ENCODE assay signal across 6 cellular contexts in genomic region chr2:201369318-201369717, GRCh38. TPM values are rescaled to one million over a fixed set of nuclear protein-coding genes. Genes with fewer than 3 reads are reported as not detected.
DNase-seq lines count a peak whose midpoint lies in the region; ATAC-seq, FAIRE-seq and TF ChIP-seq lines count a peak whose summit lies in the region.
"Not testable (repeated sequence)": the region's sequence is repeated elsewhere in the genome, so short reads cannot be mapped to it uniquely, and the experiment has no call there.
"Had no signal": no experiment of that assay in that cellular context is flagged by ENCODE, and none has a peak within 500 bp of the region (broad histone marks: within the 10 kb centered on the region; RNA-seq: fewer than 3 reads in every experiment).

No MANE protein-coding gene starts in this region.

- not testable (repeated sequence) for H3K79me2 ChIP-seq in HepG2 (ENCODE audit: insufficient read depth, low read length)

- not testable (repeated sequence) for H3K27ac Mint-ChIP-seq in WTC11

- H3K18ac ChIP-seq in neuronal stem cell (ENCODE audit: low read length) = not testable (repeated sequence)

- POLR2A ChIA-PET in WTC11 (lab: Charles Lee); HepG2 (lab: Yijun Ruan, JAX): not testable (repeated sequence)

- H4K8ac ChIP-seq in neuronal stem cell (ENCODE audit: low read depth, low read length) = not testable (repeated sequence)

- not testable (repeated sequence) for H3K79me1 ChIP-seq in neuronal stem cell (ENCODE audit: low read depth, low read length)

- TF ChIP-seq POLR2A in HepG2 (IDR thresholded peaks at IDR 0.05; ENCODE audit: insufficient read depth in 1 of 2, low read depth in 2 of 2, low read length in 2 of 2) = not testable (repeated sequence)

- H3K27me3 ChIP-seq in HepG2 (ENCODE audit: control insufficient read depth in 1 of 2, insufficient read depth in 2 of 2, low read length in 2 of 2); neuronal stem cell (ENCODE audit: control insufficient read depth in 3 of 3, insufficient read depth in 3 of 3, low read depth in 1 of 3, low read length in 3 of 3): not testable (repeated sequence)

- not testable (repeated sequence) for H3K27ac ChIP-seq in HepG2 (ENCODE audit: extremely low read length, insufficient read depth, low read length); neuronal stem cell (replicated peaks; ENCODE audit: low read length)

- not testable (repeated sequence) for H2AK5ac ChIP-seq in neuronal stem cell (ENCODE audit: low read depth, low read length)

- 95% methylated on average over 8 of the region's 8 CpGs for WGBS in HepG2 (ENCODE audit: low lambda C conversion rate)
- WGBS in neuronal stem cell (ENCODE audit: extremely low coverage in 2 of 2, insufficient read length in 2 of 2, insufficient replicate concordance in 1 of 2), 2 donors = no CpG with 5 or more reads among the region's 8 CpGs

- not testable (repeated sequence) for H3K36me3 ChIP-seq in HepG2 (replicated peaks in 1 of 2; ENCODE audit: control insufficient read depth in 1 of 2, insufficient read depth in 2 of 2, low read length in 2 of 2); neuronal stem cell (replicated peaks in 1 of 2; ENCODE audit: control insufficient read depth in 2 of 2, insufficient read depth in 2 of 2, low read length in 2 of 2)

- peak overlapping the region; percentile 45; the same call in 1 of the 2 replicates for H3K4me2 ChIP-seq in HepG2 (ENCODE audit: low read depth, low read length)
- H3K4me2 ChIP-seq in neuronal stem cell (ENCODE audit: insufficient read depth, low read length, poor library complexity, severe bottlenecking) = not testable (repeated sequence)

- H3K4me1 Mint-ChIP-seq in WTC11 = not testable (repeated sequence)

- TF ChIP-seq CTCF in WTC11 (IDR thresholded peaks at IDR 0.05); HepG2 (CRISPR knock-in tag; IDR thresholded peaks at IDR 0.05): not testable (repeated sequence)

- H3K36me3 Mint-ChIP-seq in WTC11 = not testable (repeated sequence)

- not testable (repeated sequence) for H2BK12ac ChIP-seq in neuronal stem cell (ENCODE audit: low read length)

- not testable (repeated sequence) for H3K4ac ChIP-seq in neuronal stem cell (ENCODE audit: low read length)

- not testable (repeated sequence) for H3K27me3 Mint-ChIP-seq in WTC11 (ENCODE audit: low read depth)

- not testable (repeated sequence) for DNase-seq in WTC11 (ENCODE audit: low spot score); Right ventricle myocardium superior; HepG2 (ENCODE audit: low spot score); neuronal stem cell (ENCODE audit: low spot score)

- peaks cover 11% of the 10 kb centered on the region for H3K4me1 ChIP-seq in HepG2 (ENCODE audit: insufficient read depth, low read length)
- H3K4me1 ChIP-seq in neuronal stem cell (ENCODE audit: control insufficient read depth in 2 of 2, insufficient read depth in 1 of 2, low read depth in 1 of 2, low read length in 2 of 2) = not testable (repeated sequence)

- peaks cover 22% of the 10 kb centered on the region for H3K9me3 Mint-ChIP-seq in WTC11

- ATAC-seq in WTC11 (peak; percentile 30; the same call in 1 of the 2 replicates), Right ventricle myocardium superior (ENCODE audit: poor library complexity) (peak; percentile 31), HepG2 (peak; percentile 61)

- CTCF ChIA-PET in WTC11 (lab: Charles Lee) = interaction anchor here (0.8 to 1.3 kb wide), 3 partner anchors 12 to 137 kb away, joined by 3 to 12 read pairs (median 4); partner anchors contain the start of gene FLACC1
- CTCF ChIA-PET in HepG2 (lab: Yijun Ruan, JAX; ENCODE audit: low intra/inter-chr PET ratio, low total read pairs) = not testable (repeated sequence)

- H3K9me3 ChIP-seq in HepG2 (ENCODE audit: low read length); neuronal stem cell (replicated peaks in 1 of 2; ENCODE audit: control insufficient read depth in 2 of 2, insufficient read depth in 1 of 2, low read depth in 1 of 2, low read length in 2 of 2): not testable (repeated sequence)

- not testable (repeated sequence) for TF ChIP-seq EP300 in HepG2 (IDR thresholded peaks at IDR 0.05; ENCODE audit: low read depth in 2 of 2, low read length in 2 of 2); HepG2 (CRISPR knock-in tag; IDR thresholded peaks at IDR 0.05; ENCODE audit: borderline replicate concordance)

- FAIRE-seq in HepG2 (lab: Jason Lieb, UNC) = not testable (repeated sequence)

- H3K4me3 ChIP-seq in HepG2 (replicated peaks in 1 of 3; ENCODE audit: insufficient read depth in 1 of 3, low read depth in 2 of 3, low read length in 3 of 3); neuronal stem cell (ENCODE audit: low read length in 2 of 2): not testable (repeated sequence)

- H4K20me1 ChIP-seq in HepG2 (ENCODE audit: insufficient read depth, low read length) = not testable (repeated sequence)

- H3K9ac ChIP-seq in HepG2 (ENCODE audit: insufficient read depth, low read depth, low read length); neuronal stem cell (ENCODE audit: low read depth, low read length, poor library complexity): not testable (repeated sequence)

- BruUV-seq in HepG2 (replicated peaks; lab: Mats Ljungman, UMichigan) = not testable (repeated sequence)

- TF ChIP-seq RAD21 in HepG2 (CRISPR knock-in tag; IDR thresholded peaks at IDR 0.05) = not testable (repeated sequence)

- in situ Hi-C loops in HepG2 (cut with HindIII; ENCODE audit: extremely low pct_ligation_motif_present, low pct_unique_long_range_greater_than_20kb) = not testable (repeated sequence)

- H2BK5ac ChIP-seq in neuronal stem cell (ENCODE audit: low read length) = not testable (repeated sequence)

- H2BK15ac ChIP-seq in neuronal stem cell (ENCODE audit: low read length) = not testable (repeated sequence)

- peak overlapping the region; percentile 8 for H2BK120ac ChIP-seq in neuronal stem cell (ENCODE audit: low read depth, low read length)

- H2AFZ ChIP-seq in HepG2 (ENCODE audit: low read length); neuronal stem cell (ENCODE audit: low read length): not testable (repeated sequence)

- not testable (repeated sequence) for H3K14ac ChIP-seq in neuronal stem cell (ENCODE audit: low read length)

- H3K4me3 Mint-ChIP-seq in WTC11 = not testable (repeated sequence)

- not testable (repeated sequence) for H3K23ac ChIP-seq in neuronal stem cell (ENCODE audit: low read depth, low read length, poor library complexity)

- intact Hi-C loops in Right ventricle myocardium superior (cut with DNase I) = loop anchor here (10.0 kb wide), 1 partner anchor 115 kb away; no protein-coding TSS in a partner anchor
- intact Hi-C loops in HepG2 (cut with micrococcal nuclease; ENCODE audit: unreplicated experiment) = not testable (repeated sequence)

- not testable (repeated sequence) for H4K91ac ChIP-seq in neuronal stem cell (ENCODE audit: low read depth, low read length, poor library complexity)

RNA-seq across cellular contexts. Expression of gene FLACC1, which starts 12.2 kb away (rescaled TPM):
- total RNA-seq in WTC11 (2021) (0.17 to 0.62 TPM (median 0.23 TPM) in 3 replicates), Right ventricle myocardium superior (8.3 TPM), HepG2 (2016; rRNA removed; fragmentation: Illumina TruSeq; extraction: Trizol) (0.29 and 0.35 TPM in 2 replicates)
- 1.4 and 2.2 TPM in 2 replicates for total RNA-seq in HepG2 (2016; cell fraction: cytosol; rRNA removed; fragmentation: Illumina TruSeq; extraction: Trizol; ENCODE audit: low read depth)
- 0.63 TPM in 1 of 2 replicates, not detected in the other for total RNA-seq in HepG2 (2016; cell fraction: insoluble cytoplasmic fraction; rRNA removed; fragmentation: Illumina TruSeq; extraction: Trizol)
- total RNA-seq in HepG2 (2016; cell fraction: membrane; rRNA removed; fragmentation: Illumina TruSeq; extraction: Trizol) = 0.65 and 1.1 TPM in 2 replicates
- total RNA-seq in HepG2 (2016; cell fraction: nucleus; rRNA removed; fragmentation: Illumina TruSeq; extraction: Trizol) = 0.78 and 1.5 TPM in 2 replicates
- polyA plus RNA-seq in HepG2 (2011; rRNA removed) = 0.51 and 0.59 TPM in 2 replicates
- not detected in 2 replicates for polyA plus RNA-seq in HepG2 (2011; cell fraction: cytosol; rRNA removed)
- 0.19 and 0.93 TPM in 2 replicates for polyA plus RNA-seq in HepG2 (2011; cell fraction: nucleus; rRNA removed)
- polyA plus RNA-seq in HepG2 (2012) = 0.19 and 0.97 TPM in 2 replicates
- not detected in 2 replicates for polyA plus RNA-seq in HepG2 (2016; cell fraction: cytosol; fragmentation: Illumina TruSeq; extraction: Trizol; ENCODE audit: low read depth)
- not detected in 2 replicates for polyA plus RNA-seq in HepG2 (2016; cell fraction: insoluble cytoplasmic fraction; fragmentation: Illumina TruSeq; extraction: Trizol; ENCODE audit: low read depth)
- polyA plus RNA-seq in HepG2 (2016; cell fraction: membrane; fragmentation: Illumina TruSeq; extraction: Trizol; ENCODE audit: low read depth) = not detected in 2 replicates
- 1.7 TPM in 2 replicates for polyA plus RNA-seq in HepG2 (2016; cell fraction: nucleus; fragmentation: Illumina TruSeq; extraction: Trizol; ENCODE audit: insufficient read depth, low read depth)
- 0.20 and 0.68 TPM in 2 replicates for polyA minus RNA-seq in HepG2 (2011; rRNA and poly(A)+ RNA removed; ENCODE audit: low replicate concordance)
- not detected in 2 replicates for polyA minus RNA-seq in HepG2 (2011; cell fraction: cytosol; rRNA and poly(A)+ RNA removed)
- polyA minus RNA-seq in HepG2 (2011; cell fraction: nucleus; rRNA and poly(A)+ RNA removed) = 0.99 and 1.0 TPM in 2 replicates
- polyA plus RNA-seq in neuronal stem cell (2013, experiment 1 of 2) = 0.20 TPM
- 0.08 TPM for polyA plus RNA-seq in neuronal stem cell (2013, experiment 2 of 2)
- total RNA-seq: A172, Daoy had no signal
